Comparison of ENCODE assay signal across 13 cellular contexts in the genomic region with DNA sequence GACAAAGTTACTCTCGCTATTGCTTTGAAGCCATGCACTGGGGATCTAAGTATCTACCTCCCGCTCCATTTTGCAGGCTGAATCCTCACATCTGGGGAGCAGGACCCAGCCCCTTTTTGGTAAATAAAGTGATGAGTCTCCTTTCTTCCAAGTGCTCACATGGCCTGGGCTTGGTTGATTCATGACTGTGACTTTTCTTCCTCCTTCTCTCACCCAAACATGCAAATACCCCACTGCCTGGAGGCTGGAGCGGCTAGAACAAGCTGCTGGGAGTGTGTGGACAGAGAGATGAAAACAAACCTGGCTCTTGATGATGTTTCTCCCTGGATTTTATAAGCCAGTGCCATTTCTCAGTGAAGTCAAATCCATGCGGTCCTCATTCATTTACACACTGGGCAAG.
DNase-seq lines count a peak whose midpoint lies in the region; ATAC-seq and TF ChIP-seq lines count a peak whose summit lies in the region.
"Had no signal": no experiment of that assay in that cellular context is flagged by ENCODE, and none has a peak within 500 bp of the region (broad histone marks: within the 10 kb centered on the region; RNA-seq: fewer than 3 reads in every experiment).

No MANE protein-coding gene starts in this region.

- no peak for TF ChIP-seq EP300 in esophagus muscularis mucosa (IDR thresholded peaks at IDR 0.05)

- peaks cover 20% of the 10 kb centered on the region for H3K27me3 Mint-ChIP-seq in osteocyte (ENCODE audit: unreplicated experiment)

- 91% methylated on average over 4 of the region's 4 CpGs for WGBS in right cardiac atrium
- WGBS in esophagus muscularis mucosa: 94% methylated on average over 4 of the region's 4 CpGs

- ATAC-seq in right cardiac atrium: no peak
- ATAC-seq in activated naive CD4-positive, alpha-beta T cell treated with anti-CD3 and anti-CD28 coated beads, Interleukin-2, amount 50 U/mL, for 72 hours: no peak
- ATAC-seq: GM12878 had no signal

- H3K9me3 Mint-ChIP-seq in osteocyte (ENCODE audit: unreplicated experiment): no peaks in the 10 kb centered on the region
- H3K9me3 Mint-ChIP-seq in activated naive CD4-positive, alpha-beta T cell treated with anti-CD3 and anti-CD28 coated beads, Interleukin-2, amount 50 U/mL, for 72 hours: no peaks in the 10 kb centered on the region
- H3K9me3 Mint-ChIP-seq: CD4-positive, alpha-beta T cell had no signal

- DNase-seq in right atrium auricular region (ENCODE audit: low spot score) (peak; percentile 38), right cardiac atrium (no peak), esophagus muscularis mucosa (ENCODE audit: extremely low spot score) (peak; percentile 90), osteocyte (ENCODE audit: extremely low spot score, unreplicated experiment) (peak; percentile 13), cortex of kidney (lab: John Stamatoyannopoulos, UW) (no peak), NCI-H748 (lab: John Stamatoyannopoulos, UW; ENCODE audit: unreplicated experiment) (no peak)
- no peak for DNase-seq in activated naive CD4-positive, alpha-beta T cell treated with anti-CD3 and anti-CD28 coated beads, Interleukin-2, amount 50 U/mL, for 72 hours (ENCODE audit: low spot score in 2 of 2)
- DNase-seq: ACHN; C1 segment of cervical spinal cord; CD4-positive, alpha-beta T cell; DMS79 had no signal

- no peaks in the 10 kb centered on the region for H3K36me3 ChIP-seq in right atrium auricular region
- H3K36me3 ChIP-seq in esophagus muscularis mucosa: no peaks in the 10 kb centered on the region

- no peak overlapping the region for H3K27ac Mint-ChIP-seq in osteocyte (ENCODE audit: unreplicated experiment)
- H3K27ac Mint-ChIP-seq in activated naive CD4-positive, alpha-beta T cell treated with anti-CD3 and anti-CD28 coated beads, Interleukin-2, amount 50 U/mL, for 72 hours: no peak overlapping the region
- H3K27ac Mint-ChIP-seq: B cell; CD4-positive, alpha-beta T cell had no signal

- H3K4me3 ChIP-seq in right atrium auricular region (no peak overlapping the region), right cardiac atrium (ENCODE audit: low read length) (no peak overlapping the region), esophagus muscularis mucosa (no peak overlapping the region)
- H3K4me3 ChIP-seq: GM12878 had no signal

- TF ChIP-seq CTCF in right atrium auricular region (IDR thresholded peaks at IDR 0.05) (no peak), esophagus muscularis mucosa (IDR thresholded peaks at IDR 0.05) (no peak), osteocyte (IDR thresholded peaks at IDR 0.05) (no peak)

- H3K27me3 ChIP-seq in right atrium auricular region (no peaks in the 10 kb centered on the region), right cardiac atrium (ENCODE audit: control insufficient read depth, insufficient read depth) (no peaks in the 10 kb centered on the region), esophagus muscularis mucosa (peaks cover 0 to 75% (median 0%) of the 10 kb centered on the region in 4 donors)

- H3K27ac ChIP-seq in right atrium auricular region (no peak overlapping the region), right cardiac atrium (ENCODE audit: low read length) (no peak overlapping the region), esophagus muscularis mucosa (replicated peaks in 1 of 4) (no peak overlapping the region)

- TF ChIP-seq POLR2A in esophagus muscularis mucosa (IDR thresholded peaks at IDR 0.05; ENCODE audit: low read depth): no peak

- H3K4me1 ChIP-seq in right atrium auricular region (peaks cover 0 to 6% of the 10 kb centered on the region in 2 donors), right cardiac atrium (ENCODE audit: control insufficient read depth, insufficient read depth, low read length) (no peaks in the 10 kb centered on the region), esophagus muscularis mucosa (peaks cover 0 to 6% (median 5%) of the 10 kb centered on the region in 4 donors)

- H3K4me3 Mint-ChIP-seq in osteocyte (ENCODE audit: unreplicated experiment): no peak overlapping the region
- H3K4me3 Mint-ChIP-seq: B cell; CD4-positive, alpha-beta T cell had no signal

- H3K36me3 Mint-ChIP-seq in osteocyte (ENCODE audit: unreplicated experiment): no peaks in the 10 kb centered on the region
- H3K36me3 Mint-ChIP-seq in activated naive CD4-positive, alpha-beta T cell treated with anti-CD3 and anti-CD28 coated beads, Interleukin-2, amount 50 U/mL, for 72 hours: no peaks in the 10 kb centered on the region

- intact Hi-C loops in right cardiac atrium (cut with DNase I): no loop called here
- intact Hi-C loops in esophagus muscularis mucosa (cut with DNase I): no loop called here

- H3K9me3 ChIP-seq in right atrium auricular region (no peaks in the 10 kb centered on the region), right cardiac atrium (ENCODE audit: control insufficient read depth, low read length) (no peaks in the 10 kb centered on the region), esophagus muscularis mucosa (no peaks in the 10 kb centered on the region)

- H3K4me1 Mint-ChIP-seq in osteocyte (ENCODE audit: unreplicated experiment): no peaks in the 10 kb centered on the region
- H3K4me1 Mint-ChIP-seq: B cell had no signal

Comparison
In these comparisons a context has a peak if more than half of its experiments do, and no peak if none do; other contexts are left out.
1. DNase-seq: peak in right atrium auricular region (single experiment), esophagus muscularis mucosa (single experiment) and osteocyte (single experiment); none in right cardiac atrium (0 of 3), activated naive CD4-positive, alpha-beta T cell treated with anti-CD3 and anti-CD28 coated beads, Interleukin-2, amount 50 U/mL, for 72 hours (0 of 2), cortex of kidney (single experiment) and NCI-H748 (single experiment).